ENCODE assay signal across 15 cellular contexts in the genomic region with DNA sequence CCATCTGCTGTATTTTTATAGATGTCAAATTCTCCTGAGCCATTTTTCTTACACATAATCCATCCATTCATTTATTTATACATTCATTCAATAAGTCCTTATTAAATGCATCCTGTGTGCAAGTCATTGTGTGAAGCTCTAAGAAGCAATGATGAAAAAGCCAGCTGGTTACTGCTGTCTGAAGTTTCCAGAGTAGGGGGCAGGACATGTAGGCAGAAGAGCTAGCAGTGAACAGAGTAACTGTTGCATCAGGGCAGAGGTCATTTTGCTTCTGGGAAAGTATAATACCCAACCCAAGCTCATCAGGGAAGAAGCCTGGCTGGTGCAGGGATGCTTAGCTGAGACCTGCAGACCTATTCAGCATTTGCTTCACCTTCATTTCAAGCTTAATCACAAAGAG.
DNase-seq lines count a peak whose midpoint lies in the region; ATAC-seq and TF ChIP-seq lines count a peak whose summit lies in the region.
"Had no signal": no experiment of that assay in that cellular context is flagged by ENCODE, and none has a peak within 500 bp of the region (broad histone marks: within the 10 kb centered on the region; RNA-seq: fewer than 3 reads in every experiment).

No MANE protein-coding gene starts in this region.

- H3K4me3 Mint-ChIP-seq in brain: peak overlapping the region; percentile 10 to 74 (median 70)
- H3K4me3 Mint-ChIP-seq: CD4-positive, alpha-beta T cell; GM23338 had no signal

- H3K4me1 Mint-ChIP-seq in brain: peaks cover 74% of the 10 kb centered on the region

- H3K27ac Mint-ChIP-seq in brain: peak overlapping the region; percentile 69 to 95 (median 92)
- H3K27ac Mint-ChIP-seq: CD4-positive, alpha-beta T cell had no signal

- peaks cover 16% of the 10 kb centered on the region for H3K36me3 Mint-ChIP-seq in brain

- TF ChIP-seq CTCF in brain (conservative IDR thresholded peaks at IDR 0.05): no peak

- H3K9me3 Mint-ChIP-seq in brain: no peaks in the 10 kb centered on the region
- H3K9me3 Mint-ChIP-seq: CD4-positive, alpha-beta T cell; GM23338 had no signal

- DNase-seq in NCI-H82 (lab: John Stamatoyannopoulos, UW): peak; percentile 42
- no peak for DNase-seq in NCI-H82 treated with DMSO at 0.1 percent for 48 hours (lab: John Stamatoyannopoulos, UW; ENCODE audit: unreplicated experiment)
- peak; percentile 74 for DNase-seq in NCI-H524 treated with DMSO at 0.1 percent for 48 hours (lab: John Stamatoyannopoulos, UW)
- peak; percentile 18 for DNase-seq in retina
- no peak for DNase-seq in stimulated activated CD4-positive, alpha-beta T cell treated with anti-CD3 and anti-CD28 coated beads, Interleukin-12 subunit alpha, Interleukin-12 subunit beta, amount 100 ng/mL, for 4 hours
- DNase-seq: CD4-positive, alpha-beta T cell; DMS153; KG1; NCI-H1092; NCI-H774; Right ventricle myocardium superior had no signal

- peaks cover 6% of the 10 kb centered on the region for H3K27me3 Mint-ChIP-seq in brain
- H3K27me3 Mint-ChIP-seq: CD4-positive, alpha-beta T cell had no signal

- ATAC-seq in GM18870 (IDR thresholded peaks at IDR 0.05; ENCODE audit: unreplicated experiment): no peak
- ATAC-seq: GM23338, HCT116 had no signal

Comparison
In these comparisons a context has a peak if more than half of its experiments do, and no peak if none do; other contexts are left out.
1. DNase-seq: peak in NCI-H82 (single experiment), NCI-H524 treated with DMSO at 0.1 percent for 48 hours (single experiment) and retina (single experiment); none in NCI-H82 treated with DMSO at 0.1 percent for 48 hours (single experiment) and stimulated activated CD4-positive, alpha-beta T cell treated with anti-CD3 and anti-CD28 coated beads, Interleukin-12 subunit alpha, Interleukin-12 subunit beta, amount 100 ng/mL, for 4 hours (single experiment).